21 cellular contexts compared by ENCODE assay signal in the genomic region with DNA sequence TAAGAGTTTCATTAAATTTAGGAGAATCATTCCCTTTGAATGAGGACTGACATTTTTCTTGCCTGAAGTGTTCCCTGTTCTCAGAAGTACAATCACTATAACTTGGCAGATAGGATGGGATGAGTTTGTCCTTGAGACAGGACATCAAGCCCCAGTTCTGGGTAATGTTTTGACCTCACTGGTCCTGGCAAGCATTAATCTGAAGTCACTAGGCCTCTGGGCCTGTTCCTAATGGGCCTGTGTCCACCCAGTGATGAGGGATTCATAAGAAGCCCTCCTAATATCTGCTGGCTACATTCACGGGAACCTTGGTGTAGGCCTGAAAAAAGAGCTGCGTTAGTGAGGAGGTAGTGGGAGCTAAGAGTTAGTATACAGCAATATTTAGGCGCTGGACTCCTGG.
"Had no signal": no experiment of that assay in that cellular context is flagged by ENCODE, and none has a peak within 500 bp of the region (broad histone marks: within the 10 kb centered on the region; RNA-seq: fewer than 3 reads in every experiment).

No MANE protein-coding gene starts in this region.

- H3K27ac Mint-ChIP-seq: immature natural killer cell, memory B cell, mesothelial cell of epicardium had no signal

- H3K27me3 ChIP-seq: dorsolateral prefrontal cortex, tibial artery, upper lobe of right lung, vagina had no signal

- H3K9me3 Mint-ChIP-seq: immature natural killer cell; memory B cell; mesothelial cell of epicardium; natural killer cell treated with Interleukin-12 subunit alpha and Interleukin-12 subunit beta and Interleukin-15 and Interleukin-18, amount 100 ng/mL, for 72 hours had no signal

- H3K36me3 ChIP-seq: lower lobe of right lung, tibial artery, upper lobe of right lung, vagina had no signal

- H3K4me1 ChIP-seq: parathyroid adenoma had no signal

- ATAC-seq: esophagus mucosa; left colon; lower lobe of right lung; natural killer cell treated with Interleukin-12 subunit alpha and Interleukin-12 subunit beta and Interleukin-15 and Interleukin-18, amount 100 ng/mL, for 72 hours; psoas muscle; upper lobe of right lung had no signal

- H3K27me3 Mint-ChIP-seq: memory B cell; natural killer cell treated with Interleukin-12 subunit alpha and Interleukin-12 subunit beta and Interleukin-15 and Interleukin-18, amount 100 ng/mL, for 72 hours had no signal

- H3K9me3 ChIP-seq: lower lobe of right lung, psoas muscle, tibial artery, upper lobe of right lung, vagina had no signal

- H3K4me3 ChIP-seq: coronary artery, dorsolateral prefrontal cortex, lower lobe of right lung, psoas muscle, tibial artery, upper lobe of right lung, vagina had no signal

- DNase-seq: caudate nucleus; dorsolateral prefrontal cortex; effector CD8-positive, alpha-beta T cell; immature natural killer cell; kidney; left colon; lower lobe of right lung; retina; small intestine; stimulated activated CD4-positive, alpha-beta T cell treated with anti-CD3 and anti-CD28 coated beads, Interleukin-12 subunit alpha, Interleukin-12 subunit beta, amount 100 ng/mL, for 4 hours; stimulated activated naive CD4-positive, alpha-beta T cell; tibial artery; upper lobe of right lung had no signal

- H3K27ac ChIP-seq: coronary artery, lower lobe of right lung, parathyroid adenoma, psoas muscle, tibial artery, upper lobe of right lung, vagina had no signal

- H3K4me3 Mint-ChIP-seq: immature natural killer cell; memory B cell; mesothelial cell of epicardium; natural killer cell treated with Interleukin-12 subunit alpha and Interleukin-12 subunit beta and Interleukin-15 and Interleukin-18, amount 100 ng/mL, for 72 hours had no signal

- H3K36me3 Mint-ChIP-seq: immature natural killer cell; mesothelial cell of epicardium; natural killer cell treated with Interleukin-12 subunit alpha and Interleukin-12 subunit beta and Interleukin-15 and Interleukin-18, amount 100 ng/mL, for 72 hours had no signal
